In genomic region chr1:27388337-27389005, GRCh38 we compare ENCODE assay signal across 9 cellular contexts. TPM values are rescaled to one million over a fixed set of nuclear protein-coding genes. Genes with fewer than 3 reads are reported as not detected.
DNase-seq lines count a peak whose midpoint lies in the region; ATAC-seq and TF ChIP-seq lines count a peak whose summit lies in the region.
"Had no signal": no experiment of that assay in that cellular context is flagged by ENCODE, and none has a peak within 500 bp of the region (broad histone marks: within the 10 kb centered on the region; RNA-seq: fewer than 3 reads in every experiment).

No MANE protein-coding gene starts in this region.

- intact Hi-C loops in activated CD4-positive, alpha-beta T cell treated with anti-CD3 and anti-CD28 coated beads for 36 hours (cut with DNase I, micrococcal nuclease), result loop anchor here (1.0 to 2.0 kb wide), 7 partner anchors 31 to 286 kb away; no protein-coding TSS in a partner anchor
- intact Hi-C loops in mucosa of descending colon (cut with DNase I, micrococcal nuclease), result loop anchor here in 1 of 2 donors (5.0 kb wide), 1 partner anchor 86 kb away; no protein-coding TSS in a partner anchor

- H3K4me3 ChIP-seq in choroid plexus epithelial cell (ENCODE audit: low read depth, low read length) (no peak overlapping the region), mucosa of descending colon (no peak overlapping the region)
- H3K4me3 ChIP-seq: BLaER1 had no signal

- peaks cover 15% of the 10 kb centered on the region for H3K4me1 ChIP-seq in mucosa of descending colon (ENCODE audit: low read depth)

- H3K36me3 Mint-ChIP-seq in activated CD4-positive, alpha-beta T cell treated with anti-CD3 and anti-CD28 coated beads for 36 hours (ENCODE audit: low read depth), result no peaks in the 10 kb centered on the region
- peaks cover 9% of the 10 kb centered on the region for H3K36me3 Mint-ChIP-seq in stimulated activated effector memory CD8-positive, alpha-beta T cell treated with anti-CD3 and anti-CD28 coated beads, Interleukin-12 subunit alpha, Interleukin-12 subunit beta, amount 100 ng/mL, for 72 hours

- H3K27ac Mint-ChIP-seq in activated CD4-positive, alpha-beta T cell treated with anti-CD3 and anti-CD28 coated beads for 36 hours, result peak overlapping the region; percentile 5
- H3K27ac Mint-ChIP-seq in stimulated activated effector memory CD8-positive, alpha-beta T cell treated with anti-CD3 and anti-CD28 coated beads, Interleukin-12 subunit alpha, Interleukin-12 subunit beta, amount 100 ng/mL, for 72 hours, result no peak overlapping the region

- POLR2A ChIA-PET in activated CD4-positive, alpha-beta T cell treated with anti-CD3 and anti-CD28 coated beads for 36 hours (lab: Charles Lee), result no interaction called here

- peak; percentile 58 to 82 (median 80) for DNase-seq in NCI-H1417 (lab: John Stamatoyannopoulos, UW)
- no peak for DNase-seq in NCI-H1417 treated with DMSO at 0.1 percent for 48 hours (lab: John Stamatoyannopoulos, UW)
- DNase-seq in NCI-H2107 (lab: John Stamatoyannopoulos, UW), result peak; percentile 69
- peak; percentile 87 for DNase-seq in activated CD4-positive, alpha-beta T cell treated with anti-CD3 and anti-CD28 coated beads for 36 hours
- DNase-seq in choroid plexus epithelial cell (ENCODE audit: low read depth), result peak; percentile 57
- peak in 2 of 3 donors; percentile 83 to 90 for DNase-seq in mucosa of descending colon
- peak; percentile 66 to 86 for DNase-seq in stimulated activated effector memory CD8-positive, alpha-beta T cell treated with anti-CD3 and anti-CD28 coated beads, Interleukin-12 subunit alpha, Interleukin-12 subunit beta, amount 100 ng/mL, for 72 hours (ENCODE audit: low spot score in 2 of 2)
- no peak for DNase-seq in SIG-M5 treated with dmso at 0.1 percent for 504 hours (lab: John Stamatoyannopoulos, UW; ENCODE audit: unreplicated experiment)

- H3K9me3 ChIP-seq in mucosa of descending colon, result no peaks in the 10 kb centered on the region
- H3K9me3 ChIP-seq: BLaER1 had no signal

- H3K27me3 Mint-ChIP-seq in activated CD4-positive, alpha-beta T cell treated with anti-CD3 and anti-CD28 coated beads for 36 hours, result no peaks in the 10 kb centered on the region

- CTCF ChIA-PET in activated CD4-positive, alpha-beta T cell treated with anti-CD3 and anti-CD28 coated beads for 36 hours (lab: Charles Lee), result interaction anchor here (0.7 to 12.0 kb wide), 13 partner anchors 9 to 218 kb away, joined by 3 to 178 read pairs (median 5); partner anchors contain the start of genes MAP3K6 and SYTL1

- H3K4me3 Mint-ChIP-seq in activated CD4-positive, alpha-beta T cell treated with anti-CD3 and anti-CD28 coated beads for 36 hours, result peak overlapping the region; percentile 12
- H3K4me3 Mint-ChIP-seq in stimulated activated effector memory CD8-positive, alpha-beta T cell treated with anti-CD3 and anti-CD28 coated beads, Interleukin-12 subunit alpha, Interleukin-12 subunit beta, amount 100 ng/mL, for 72 hours, result no peak overlapping the region

- peaks cover 12% of the 10 kb centered on the region for H3K4me1 Mint-ChIP-seq in activated CD4-positive, alpha-beta T cell treated with anti-CD3 and anti-CD28 coated beads for 36 hours
- H3K4me1 Mint-ChIP-seq in stimulated activated effector memory CD8-positive, alpha-beta T cell treated with anti-CD3 and anti-CD28 coated beads, Interleukin-12 subunit alpha, Interleukin-12 subunit beta, amount 100 ng/mL, for 72 hours, result peaks cover 22% of the 10 kb centered on the region

- no peak for ATAC-seq in activated CD4-positive, alpha-beta T cell treated with anti-CD3 and anti-CD28 coated beads for 36 hours
- ATAC-seq in mucosa of descending colon, result peak; percentile 56
- ATAC-seq in stimulated activated effector memory CD8-positive, alpha-beta T cell treated with anti-CD3 and anti-CD28 coated beads, Interleukin-12 subunit alpha, Interleukin-12 subunit beta, amount 100 ng/mL, for 72 hours, result no peak

- TF ChIP-seq CTCF in choroid plexus epithelial cell (conservative IDR thresholded peaks at IDR 0.05; ENCODE audit: low read depth, low read length) (peak; percentile 92), mucosa of descending colon (IDR thresholded peaks at IDR 0.05) (peak; percentile 82)

- H3K9me3 Mint-ChIP-seq in activated CD4-positive, alpha-beta T cell treated with anti-CD3 and anti-CD28 coated beads for 36 hours (ENCODE audit: low read depth), result no peaks in the 10 kb centered on the region
- H3K9me3 Mint-ChIP-seq in stimulated activated effector memory CD8-positive, alpha-beta T cell treated with anti-CD3 and anti-CD28 coated beads, Interleukin-12 subunit alpha, Interleukin-12 subunit beta, amount 100 ng/mL, for 72 hours, result no peaks in the 10 kb centered on the region

- H3K36me3 ChIP-seq in mucosa of descending colon (ENCODE audit: low read depth), result no peaks in the 10 kb centered on the region
- H3K36me3 ChIP-seq: BLaER1 had no signal

RNA-seq across cellular contexts. Expression of gene GPR3, which starts 4.0 kb away (rescaled TPM):
- 1 to 10 TPM; 1.1 to 1.3 TPM for total RNA-seq in activated CD4-positive, alpha-beta T cell treated with anti-CD3 and anti-CD28 coated beads for 36 hours
- total RNA-seq in mucosa of descending colon, result under 1 TPM in 1 of 3 donors, not detected in 2; 0.14 TPM

RNA-seq across cellular contexts. Expression of gene CD164L2, which starts 5.3 kb away (rescaled TPM):
- not detected for total RNA-seq in activated CD4-positive, alpha-beta T cell treated with anti-CD3 and anti-CD28 coated beads for 36 hours
- total RNA-seq in mucosa of descending colon, result 1 to 10 TPM in 1 of 3 donors, under 1 TPM in 2; 0.29 to 1.3 (median 0.51) TPM

RNA-seq across cellular contexts. Expression of gene FCN3, which starts 13.8 kb away (rescaled TPM):
- not detected for total RNA-seq in activated CD4-positive, alpha-beta T cell treated with anti-CD3 and anti-CD28 coated beads for 36 hours
- under 1 TPM in 2 of 3 donors, not detected in 1; 0.60 to 0.79 TPM for total RNA-seq in mucosa of descending colon

RNA-seq across cellular contexts. Expression of gene MAP3K6, which starts 21.7 kb away (rescaled TPM):
- total RNA-seq in activated CD4-positive, alpha-beta T cell treated with anti-CD3 and anti-CD28 coated beads for 36 hours, result 1 to 10 TPM; 6.5 to 8.8 TPM
- 10 to 100 TPM; 18.5 to 38.5 (median 28.5) TPM for total RNA-seq in mucosa of descending colon

RNA-seq across cellular contexts. Expression of gene SYTL1, which starts 46.6 kb away (rescaled TPM):
- total RNA-seq in activated CD4-positive, alpha-beta T cell treated with anti-CD3 and anti-CD28 coated beads for 36 hours, result 10 to 100 TPM; 21.4 to 26.1 TPM
- 1 to 10 TPM; 4.2 to 9.7 (median 8.7) TPM for total RNA-seq in mucosa of descending colon

Comparison
In these comparisons a context has a peak if more than half of its experiments do, and no peak if none do; other contexts are left out.
1. DNase-seq: peak in NCI-H1417 (3 of 3), NCI-H2107 (single experiment), activated CD4-positive, alpha-beta T cell treated with anti-CD3 and anti-CD28 coated beads for 36 hours (single experiment), choroid plexus epithelial cell (single experiment), mucosa of descending colon (2 of 3) and stimulated activated effector memory CD8-positive, alpha-beta T cell treated with anti-CD3 and anti-CD28 coated beads, Interleukin-12 subunit alpha, Interleukin-12 subunit beta, amount 100 ng/mL, for 72 hours (2 of 2); none in NCI-H1417 treated with DMSO at 0.1 percent for 48 hours (single experiment) and SIG-M5 treated with dmso at 0.1 percent for 504 hours (single experiment).